9 cellular contexts compared by ENCODE assay signal in the genomic region with DNA sequence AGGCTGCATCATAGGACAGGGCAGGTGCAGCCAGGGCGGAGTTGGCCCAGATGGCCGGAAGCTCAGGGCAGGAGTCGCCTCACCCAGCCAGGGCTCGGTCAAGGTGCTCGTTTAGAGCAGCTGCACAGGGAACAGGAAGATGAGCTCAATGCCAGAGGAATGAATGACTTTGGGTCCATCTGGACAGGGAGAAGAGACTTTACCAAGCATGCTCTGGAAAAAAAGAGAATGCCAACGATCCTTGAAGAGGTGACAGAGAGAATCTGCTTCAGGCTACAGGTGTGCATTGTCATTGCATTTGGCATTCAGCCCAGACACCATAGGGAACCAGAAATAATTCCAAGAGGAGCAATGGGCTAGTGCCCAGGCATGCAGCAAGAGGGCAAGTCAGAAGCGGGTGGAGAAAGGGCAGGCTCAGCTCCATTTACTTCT. TPM values are rescaled to one million over a fixed set of nuclear protein-coding genes. Genes with fewer than 3 reads are reported as not detected.
A peak's percentile ranks its signal among the peaks of the same experiment; 100 is the strongest.
DNase-seq lines count a peak whose midpoint lies in the region; ATAC-seq lines count a peak whose summit lies in the region.
"Had no signal": no experiment of that assay in that cellular context is flagged by ENCODE, and none has a peak within 500 bp of the region (broad histone marks: within the 10 kb centered on the region; RNA-seq: fewer than 3 reads in every experiment).

No MANE protein-coding gene starts in this region.

- H3K27me3 ChIP-seq in Karpas-422 (ENCODE audit: low read length), result no peaks in the 10 kb centered on the region
- no peaks in the 10 kb centered on the region for H3K27me3 ChIP-seq in H7 (ENCODE audit: control insufficient read depth, insufficient read depth, low read length)

- H3K27ac ChIP-seq in Karpas-422 (ENCODE audit: low read length), result no peak overlapping the region
- H3K27ac ChIP-seq: neutrophil had no signal

- no peaks in the 10 kb centered on the region for H3K9me3 ChIP-seq in Karpas-422 (ENCODE audit: low read length)
- H3K9me3 ChIP-seq: neutrophil had no signal

- H3K4me3 ChIP-seq in Karpas-422 (ENCODE audit: low read length) (no peak overlapping the region), H7 (ENCODE audit: insufficient read depth, low read depth, low read length) (no peak overlapping the region)

- H4K20me1 ChIP-seq in Karpas-422 (ENCODE audit: insufficient read depth, low read depth, low read length), result no peaks in the 10 kb centered on the region

- H3K4me1 ChIP-seq in Karpas-422 (ENCODE audit: low read length), result no peaks in the 10 kb centered on the region

- ATAC-seq in Right ventricle myocardium superior (ENCODE audit: poor library complexity) (peak; percentile 46), esophagus mucosa (peak; percentile 88)

- no peak for DNase-seq in Right ventricle myocardium superior
- DNase-seq in cardiac septum (ENCODE audit: low spot score), result no peak
- DNase-seq in NCI-H748 (lab: John Stamatoyannopoulos, UW; ENCODE audit: unreplicated experiment), result peak; percentile 98
- no peak for DNase-seq in stimulated activated CD4-positive, alpha-beta T cell treated with anti-CD3 and anti-CD28 coated beads, Interleukin-1b, Interleukin-23, amount 100 ng/mL, for 48 hours
- no peak for DNase-seq in Karpas-422
- DNase-seq in MV-4-11 (lab: John Stamatoyannopoulos, UW), result no peak
- DNase-seq in H7, result no peak

- H3K9ac ChIP-seq in Karpas-422 (ENCODE audit: low read length), result no peak overlapping the region

- no peak overlapping the region for H3K4me2 ChIP-seq in Karpas-422 (ENCODE audit: low read depth, low read length, poor library complexity, severe bottlenecking)

- no peaks in the 10 kb centered on the region for H3K79me2 ChIP-seq in Karpas-422 (ENCODE audit: low read length)

- H3K9me2 ChIP-seq in Karpas-422 (replicated peaks; ENCODE audit: insufficient read depth, low read length), result no peaks in the 10 kb centered on the region

- intact Hi-C loops in Right ventricle myocardium superior (cut with DNase I) (loop anchor here (10.0 kb wide), 1 partner anchor 145 kb away; no protein-coding TSS in a partner anchor), cardiac septum (cut with DNase I) (no loop called here)

- H2AFZ ChIP-seq in Karpas-422 (ENCODE audit: low read length), result no peak overlapping the region

- H3K36me3 ChIP-seq in Karpas-422 (ENCODE audit: insufficient read depth, low read length), result no peaks in the 10 kb centered on the region
- H3K36me3 ChIP-seq in H7 (replicated peaks; ENCODE audit: control insufficient read depth, insufficient read depth, low read length), result no peaks in the 10 kb centered on the region
- H3K36me3 ChIP-seq: neutrophil had no signal

RNA-seq across cellular contexts. Expression of gene MPP3, which starts 6.7 kb away (rescaled TPM):
- total RNA-seq in Right ventricle myocardium superior (48.5 TPM), cardiac septum (20.0 TPM), esophagus mucosa (2.8 TPM)
- not detected in 2 replicates for total RNA-seq in Karpas-422 (2014; rRNA removed; shearing (Covaris generic); ENCODE audit: low replicate concordance)
- total RNA-seq in H7 (2014; rRNA removed; shearing (Covaris generic)), result 7.7 and 8.3 TPM in 2 replicates

RNA-seq across cellular contexts. Expression of gene CD300LG, which starts 7.3 kb away (rescaled TPM):
- total RNA-seq in Right ventricle myocardium superior (17.5 TPM), cardiac septum (13.7 TPM), esophagus mucosa (0.28 TPM)
- not detected in 2 replicates for total RNA-seq in Karpas-422 (2014; rRNA removed; shearing (Covaris generic); ENCODE audit: low replicate concordance)
- not detected in 2 replicates for total RNA-seq in H7 (2014; rRNA removed; shearing (Covaris generic))

RNA-seq across cellular contexts. Expression of gene CFAP97D1, which starts 59.5 kb away (rescaled TPM):
- total RNA-seq in Right ventricle myocardium superior (not detected), cardiac septum (not detected), esophagus mucosa (not detected)
- 1.1 TPM in 1 of 2 replicates, not detected in the other for total RNA-seq in Karpas-422 (2014; rRNA removed; shearing (Covaris generic); ENCODE audit: low replicate concordance)
- 0.21 and 0.37 TPM in 2 replicates for total RNA-seq in H7 (2014; rRNA removed; shearing (Covaris generic))

Comparison
In these comparisons a context has a peak if more than half of its experiments do, and no peak if none do; other contexts are left out.
1. RNA of gene CD300LG, which starts 7.3 kb away (total RNA-seq): 17.5 TPM in Right ventricle myocardium superior (single experiment) and 13.7 TPM in cardiac septum (single experiment); 0.28 TPM in esophagus mucosa (single experiment), not detected in Karpas-422 and not detected in H7; every median in the first group is over 10 times any median in the second.